18 cellular contexts compared by ENCODE assay signal in genomic region chr18:21638822-21639221, GRCh38. TPM values are rescaled to one million over a fixed set of nuclear protein-coding genes. Genes with fewer than 3 reads are reported as not detected.
DNase-seq lines count a peak whose midpoint lies in the region; ATAC-seq, FAIRE-seq and TF ChIP-seq lines count a peak whose summit lies in the region.
"Had no signal": no experiment of that assay in that cellular context is flagged by ENCODE, and none has a peak within 500 bp of the region (broad histone marks: within the 10 kb centered on the region; RNA-seq: fewer than 3 reads in every experiment).

No MANE protein-coding gene starts in this region.

- POLR2A ChIA-PET in CD8-positive, alpha-beta T cell (lab: Charles Lee) = no interaction called here

- TF ChIP-seq CTCF in C4-2B (conservative IDR thresholded peaks at IDR 0.05) = no peak
- TF ChIP-seq CTCF in CD8-positive, alpha-beta T cell (IDR thresholded peaks at IDR 0.05) = no peak

- intact Hi-C loops in CD8-positive, alpha-beta T cell (cut with DNase I, micrococcal nuclease) = no loop called here

- peak overlapping the region; percentile 20 for H3K27ac Mint-ChIP-seq in central memory CD8-positive, alpha-beta T cell (ENCODE audit: low read depth)
- H3K27ac Mint-ChIP-seq in stimulated activated effector memory CD8-positive, alpha-beta T cell treated with anti-CD3 and anti-CD28 coated beads, Interleukin-12 subunit alpha, Interleukin-12 subunit beta, amount 100 ng/mL, for 72 hours = peak overlapping the region; percentile 53
- H3K27ac Mint-ChIP-seq in CD8-positive, alpha-beta T cell = no peak overlapping the region

- no peak for ATAC-seq in central memory CD8-positive, alpha-beta T cell (replicated peaks; ENCODE audit: extremely low read depth, poor library complexity, severe bottlenecking)
- ATAC-seq in stimulated activated effector memory CD8-positive, alpha-beta T cell treated with anti-CD3 and anti-CD28 coated beads, Interleukin-12 subunit alpha, Interleukin-12 subunit beta, amount 100 ng/mL, for 72 hours = no peak
- no peak for ATAC-seq in CD8-positive, alpha-beta T cell
- ATAC-seq in HG03108 (IDR thresholded peaks at IDR 0.05; ENCODE audit: unreplicated experiment) = no peak

- no peaks in the 10 kb centered on the region for H3K9me3 ChIP-seq in CD8-positive, alpha-beta T cell (ENCODE audit: low read length)
- H3K9me3 ChIP-seq: SK-N-SH had no signal

- no peak overlapping the region for H3K4me3 ChIP-seq in CD8-positive, alpha-beta T cell (ENCODE audit: low read depth, low read length)

- no peaks in the 10 kb centered on the region for H3K4me1 ChIP-seq in CD8-positive, alpha-beta T cell (ENCODE audit: insufficient read depth, low read length)

- peak overlapping the region; percentile 68 for H3K27ac ChIP-seq in C4-2B
- no peak overlapping the region for H3K27ac ChIP-seq in CD8-positive, alpha-beta T cell (ENCODE audit: low read depth, low read length)

- H3K36me3 Mint-ChIP-seq in central memory CD8-positive, alpha-beta T cell (ENCODE audit: insufficient read depth) = peaks cover 5% of the 10 kb centered on the region
- H3K36me3 Mint-ChIP-seq in stimulated activated effector memory CD8-positive, alpha-beta T cell treated with anti-CD3 and anti-CD28 coated beads, Interleukin-12 subunit alpha, Interleukin-12 subunit beta, amount 100 ng/mL, for 72 hours = peaks cover 45% of the 10 kb centered on the region
- peaks cover 7% of the 10 kb centered on the region for H3K36me3 Mint-ChIP-seq in CD8-positive, alpha-beta T cell

- DNase-seq in central memory CD8-positive, alpha-beta T cell (ENCODE audit: low spot score in 2 of 2) = no peak
- no peak for DNase-seq in stimulated activated effector memory CD8-positive, alpha-beta T cell treated with anti-CD3 and anti-CD28 coated beads, Interleukin-12 subunit alpha, Interleukin-12 subunit beta, amount 100 ng/mL, for 72 hours (ENCODE audit: low spot score in 2 of 2)
- no peak for DNase-seq in CD8-positive, alpha-beta T cell
- DNase-seq in iPS-NIHi11 (ENCODE audit: low spot score) = no peak
- DNase-seq: H7, Kasumi-1, NCI-H1105, NCI-H1694, NCI-H2107, NCI-H2227 treated with DMSO at 0.1 percent for 48 hours, NCI-H524, Right ventricle myocardium superior, SK-N-SH had no signal

- FAIRE-seq in G401.6 (lab: Jason Lieb, UNC) = peak; percentile 19
- FAIRE-seq: RCC 7860 had no signal

- H3K9me3 Mint-ChIP-seq in central memory CD8-positive, alpha-beta T cell = no peaks in the 10 kb centered on the region
- no peaks in the 10 kb centered on the region for H3K9me3 Mint-ChIP-seq in stimulated activated effector memory CD8-positive, alpha-beta T cell treated with anti-CD3 and anti-CD28 coated beads, Interleukin-12 subunit alpha, Interleukin-12 subunit beta, amount 100 ng/mL, for 72 hours
- H3K9me3 Mint-ChIP-seq in CD8-positive, alpha-beta T cell = no peaks in the 10 kb centered on the region
- H3K9me3 Mint-ChIP-seq: IgD-negative memory B cell had no signal

- H3K4me3 Mint-ChIP-seq in central memory CD8-positive, alpha-beta T cell = no peak overlapping the region
- H3K4me3 Mint-ChIP-seq in stimulated activated effector memory CD8-positive, alpha-beta T cell treated with anti-CD3 and anti-CD28 coated beads, Interleukin-12 subunit alpha, Interleukin-12 subunit beta, amount 100 ng/mL, for 72 hours = no peak overlapping the region
- H3K4me3 Mint-ChIP-seq in CD8-positive, alpha-beta T cell = no peak overlapping the region

- CTCF ChIA-PET in CD8-positive, alpha-beta T cell (lab: Charles Lee) = no interaction called here

- no peaks in the 10 kb centered on the region for H3K36me3 ChIP-seq in CD8-positive, alpha-beta T cell (ENCODE audit: insufficient read depth, low read length)

- no peaks in the 10 kb centered on the region for H3K27me3 Mint-ChIP-seq in central memory CD8-positive, alpha-beta T cell
- no peaks in the 10 kb centered on the region for H3K27me3 Mint-ChIP-seq in CD8-positive, alpha-beta T cell (ENCODE audit: low read depth)
- H3K27me3 Mint-ChIP-seq: IgD-negative memory B cell had no signal

- no peaks in the 10 kb centered on the region for H3K4me1 Mint-ChIP-seq in central memory CD8-positive, alpha-beta T cell
- H3K4me1 Mint-ChIP-seq in stimulated activated effector memory CD8-positive, alpha-beta T cell treated with anti-CD3 and anti-CD28 coated beads, Interleukin-12 subunit alpha, Interleukin-12 subunit beta, amount 100 ng/mL, for 72 hours = no peaks in the 10 kb centered on the region
- H3K4me1 Mint-ChIP-seq in CD8-positive, alpha-beta T cell (ENCODE audit: low read depth) = no peaks in the 10 kb centered on the region

- no peaks in the 10 kb centered on the region for H3K27me3 ChIP-seq in CD8-positive, alpha-beta T cell (ENCODE audit: insufficient read depth, low read length)

RNA-seq across cellular contexts. Expression of gene SNRPD1, which starts 26.7 kb away (rescaled TPM):
- total RNA-seq in CD8-positive, alpha-beta T cell = 10 to 100 TPM; 34.5 to 41.1 TPM

RNA-seq across cellular contexts. Expression of gene ESCO1, which starts 38.3 kb away (rescaled TPM):
- 10 to 100 TPM; 37.3 to 38.8 TPM for total RNA-seq in CD8-positive, alpha-beta T cell
